In the genomic region with DNA sequence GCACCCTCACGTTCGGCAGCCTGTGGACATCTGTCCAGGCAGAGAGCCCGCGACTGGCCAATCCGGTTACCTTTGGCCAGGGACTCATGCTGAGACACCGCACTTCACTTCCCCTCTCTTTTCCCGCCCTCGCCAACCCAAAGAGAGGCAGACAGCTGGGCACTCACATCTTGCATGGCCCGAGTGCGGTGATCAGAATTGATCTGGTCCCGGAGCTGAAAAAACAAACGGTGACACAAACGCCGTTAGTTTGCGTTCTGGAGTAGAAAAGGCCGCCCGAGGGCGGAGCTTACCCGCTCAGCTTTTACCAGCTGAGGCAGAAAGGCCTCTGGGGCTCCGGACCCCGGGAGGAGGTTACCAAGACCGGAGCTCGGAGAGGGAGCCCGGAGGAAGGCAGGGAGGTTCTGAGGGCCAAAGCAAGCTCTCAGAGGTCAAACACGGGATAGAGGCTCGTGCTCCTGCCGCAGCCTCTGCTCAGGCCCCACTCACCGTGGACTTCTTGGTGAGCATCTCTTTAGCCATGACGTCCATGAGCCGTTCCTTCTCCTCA, we compare ENCODE assay signal across 8 cellular contexts. TPM values are rescaled to one million over a fixed set of nuclear protein-coding genes. Genes with fewer than 3 reads are reported as not detected.
A peak's percentile ranks its signal among the peaks of the same experiment; 100 is the strongest.
DNase-seq lines count a peak whose midpoint lies in the region; ATAC-seq and TF ChIP-seq lines count a peak whose summit lies in the region.

No MANE protein-coding gene starts in this region.

- H3K27me3 ChIP-seq in CD8-positive, alpha-beta T cell (ENCODE audit: insufficient read depth, low read length), result no peaks in the 10 kb centered on the region
- H3K27me3 ChIP-seq in WERI-Rb-1 (ENCODE audit: insufficient read depth, low read depth, severe bottlenecking), result no peaks in the 10 kb centered on the region
- H3K27me3 ChIP-seq in upper lobe of right lung, result no peaks in the 10 kb centered on the region

- CTCF ChIA-PET in CD8-positive, alpha-beta T cell (lab: Charles Lee), result interaction anchor here (0.6 to 3.6 kb wide), 14 partner anchors 11 to 299 kb away, joined by 3 to 69 read pairs (median 4); a partner anchor contains a TSS

- peak in 3 of 7 experiments; percentile 32 to 48 (median 41) for DNase-seq in CD8-positive, alpha-beta T cell
- peak; percentile 49 for DNase-seq in HT-29 (ENCODE audit: low spot score)
- peak; percentile 56 for DNase-seq in WERI-Rb-1
- DNase-seq in ecto neural progenitor cell (ENCODE audit: low spot score), result peak; percentile 64
- DNase-seq in mesothelial cell of epicardium (ENCODE audit: low spot score in 2 of 2, unreplicated experiment in 2 of 2), result no peak
- peak; percentile 76 for DNase-seq in upper lobe of right lung
- DNase-seq in DMS79 (lab: John Stamatoyannopoulos, UW), result no peak

- no peaks in the 10 kb centered on the region for H3K27me3 Mint-ChIP-seq in CD8-positive, alpha-beta T cell (ENCODE audit: low read depth)
- no peaks in the 10 kb centered on the region for H3K27me3 Mint-ChIP-seq in mesothelial cell of epicardium (ENCODE audit: low read depth)

- peaks cover 26% of the 10 kb centered on the region for H3K4me1 Mint-ChIP-seq in CD8-positive, alpha-beta T cell (ENCODE audit: low read depth)
- peaks cover 10% of the 10 kb centered on the region for H3K4me1 Mint-ChIP-seq in mesothelial cell of epicardium

- intact Hi-C loops in CD8-positive, alpha-beta T cell (cut with DNase I, micrococcal nuclease), result loop anchor here in 1 of 2 experiments (1.0 to 5.0 kb wide), 3 partner anchors 58 to 297 kb away; partner anchors contain the start of genes CDCA8 and YRDC
- intact Hi-C loops in upper lobe of right lung (cut with DNase I), result loop anchor here (10.0 kb wide), 1 partner anchor 105 kb away; no protein-coding TSS in a partner anchor

- peak overlapping the region; percentile 71 for H3K27ac ChIP-seq in CD8-positive, alpha-beta T cell (ENCODE audit: low read depth, low read length)
- peak overlapping the region; percentile 91 for H3K27ac ChIP-seq in WERI-Rb-1
- H3K27ac ChIP-seq in upper lobe of right lung, result peak overlapping the region; percentile 82

- no peaks in the 10 kb centered on the region for H3K9me3 ChIP-seq in CD8-positive, alpha-beta T cell (ENCODE audit: low read length)
- H3K9me3 ChIP-seq in WERI-Rb-1 (ENCODE audit: severe bottlenecking), result no peaks in the 10 kb centered on the region
- no peaks in the 10 kb centered on the region for H3K9me3 ChIP-seq in upper lobe of right lung

- H3K27ac Mint-ChIP-seq in CD8-positive, alpha-beta T cell, result peak overlapping the region; percentile 95
- H3K27ac Mint-ChIP-seq in mesothelial cell of epicardium, result peak overlapping the region; percentile 94

- H3K4me3 Mint-ChIP-seq in CD8-positive, alpha-beta T cell, result peak overlapping the region; percentile 99
- peak overlapping the region; percentile 97 for H3K4me3 Mint-ChIP-seq in mesothelial cell of epicardium

- POLR2A ChIA-PET in CD8-positive, alpha-beta T cell (lab: Charles Lee), result interaction anchor here (1.1 to 2.2 kb wide), 4 partner anchors 12 to 29 kb away, joined by 3 to 13 read pairs (median 6); partner anchors contain the start of gene UTP11

- H3K4me1 ChIP-seq in CD8-positive, alpha-beta T cell (ENCODE audit: insufficient read depth, low read length), result peaks cover 15% of the 10 kb centered on the region
- H3K4me1 ChIP-seq in upper lobe of right lung, result peaks cover 16% of the 10 kb centered on the region

- ATAC-seq in CD8-positive, alpha-beta T cell, result peak; percentile 35
- ATAC-seq in GM19452 (IDR thresholded peaks at IDR 0.05; ENCODE audit: unreplicated experiment) (peak; percentile 22), upper lobe of right lung (peak; percentile 51)

- peaks cover 37% of the 10 kb centered on the region for H3K36me3 Mint-ChIP-seq in CD8-positive, alpha-beta T cell
- H3K36me3 Mint-ChIP-seq in mesothelial cell of epicardium, result peaks cover 17% of the 10 kb centered on the region

- no peaks in the 10 kb centered on the region for H3K9me3 Mint-ChIP-seq in CD8-positive, alpha-beta T cell
- no peaks in the 10 kb centered on the region for H3K9me3 Mint-ChIP-seq in mesothelial cell of epicardium

- peak overlapping the region; percentile 84 for H3K4me3 ChIP-seq in CD8-positive, alpha-beta T cell (ENCODE audit: low read depth, low read length)
- peak overlapping the region; percentile 71 for H3K4me3 ChIP-seq in WERI-Rb-1 (ENCODE audit: low read depth, low read length)
- H3K4me3 ChIP-seq in upper lobe of right lung, result peak overlapping the region; percentile 100

- TF ChIP-seq CTCF in CD8-positive, alpha-beta T cell (IDR thresholded peaks at IDR 0.05), result no peak
- TF ChIP-seq CTCF in WERI-Rb-1 (IDR thresholded peaks at IDR 0.05; ENCODE audit: low read depth, low read length) (no peak), mesothelial cell of epicardium (IDR thresholded peaks at IDR 0.05; ENCODE audit: unreplicated experiment) (no peak), upper lobe of right lung (IDR thresholded peaks at IDR 0.05) (no peak)

- H3K36me3 ChIP-seq in CD8-positive, alpha-beta T cell (ENCODE audit: insufficient read depth, low read length), result peaks cover 18% of the 10 kb centered on the region
- H3K36me3 ChIP-seq in WERI-Rb-1, result peaks cover 40% of the 10 kb centered on the region
- H3K36me3 ChIP-seq in upper lobe of right lung, result peaks cover 33% of the 10 kb centered on the region

RNA-seq across cellular contexts. Expression of gene SF3A3, which starts 0.4 kb away (rescaled TPM):
- total RNA-seq in CD8-positive, alpha-beta T cell, result 10 to 100 TPM; 41.7 to 42.6 TPM
- 57.5 and 69.0 TPM in 2 replicates for total RNA-seq in HT-29 (2014; rRNA removed; shearing (Covaris generic))
- total RNA-seq in mesothelial cell of epicardium (69.8 to 82.2 TPM (median 80.7 TPM) in 3 replicates), upper lobe of right lung (48.7 TPM)

RNA-seq across cellular contexts. Expression of gene FHL3, which starts 15.9 kb away (rescaled TPM):
- total RNA-seq in CD8-positive, alpha-beta T cell, result 1 to 10 TPM; 5.6 to 5.9 TPM
- 12.2 and 15.2 TPM in 2 replicates for total RNA-seq in HT-29 (2014; rRNA removed; shearing (Covaris generic))
- 46.1 to 50.6 TPM (median 46.2 TPM) in 3 replicates for total RNA-seq in mesothelial cell of epicardium
- total RNA-seq in upper lobe of right lung, result 22.4 TPM

RNA-seq across cellular contexts. Expression of gene UTP11, which starts 23.1 kb away (rescaled TPM):
- total RNA-seq in CD8-positive, alpha-beta T cell, result 10 to 100 TPM; 12.8 to 14.0 TPM
- 22.1 and 26.1 TPM in 2 replicates for total RNA-seq in HT-29 (2014; rRNA removed; shearing (Covaris generic))
- 32.3 to 37.2 TPM (median 36.5 TPM) in 3 replicates for total RNA-seq in mesothelial cell of epicardium
- 29.1 TPM for total RNA-seq in upper lobe of right lung

RNA-seq across cellular contexts. Expression of gene INPP5B, which starts 42.6 kb away (rescaled TPM):
- 10 to 100 TPM; 11.2 to 12.7 TPM for total RNA-seq in CD8-positive, alpha-beta T cell
- total RNA-seq in HT-29 (2014; rRNA removed; shearing (Covaris generic)), result 10.0 and 15.5 TPM in 2 replicates
- 20.7 to 21.5 TPM (median 20.9 TPM) in 3 replicates for total RNA-seq in mesothelial cell of epicardium
- total RNA-seq in upper lobe of right lung, result 44.8 TPM

RNA-seq across cellular contexts. Expression of gene POU3F1, which starts 57.1 kb away (rescaled TPM):
- 1 to 10 TPM; 1.0 to 1.1 TPM for total RNA-seq in CD8-positive, alpha-beta T cell
- total RNA-seq in HT-29 (2014; rRNA removed; shearing (Covaris generic)), result 0.94 and 1.1 TPM in 2 replicates
- total RNA-seq in mesothelial cell of epicardium (0.16 to 0.45 TPM (median 0.29 TPM) in 3 replicates), upper lobe of right lung (not detected)

Comparison
In these comparisons a context has a peak if more than half of its experiments do, and no peak if none do; other contexts are left out.
1. DNase-seq: peak in HT-29 (single experiment), WERI-Rb-1 (single experiment), ecto neural progenitor cell (single experiment) and upper lobe of right lung (single experiment); none in mesothelial cell of epicardium (0 of 2) and DMS79 (single experiment).
2. Peak in every context shown above with its lines, with median percentiles within 50 percentile points of each other: ATAC-seq, H3K27ac ChIP-seq and H3K4me3 ChIP-seq.